ENCODE assay signal across 2 cellular contexts in the genomic region with DNA sequence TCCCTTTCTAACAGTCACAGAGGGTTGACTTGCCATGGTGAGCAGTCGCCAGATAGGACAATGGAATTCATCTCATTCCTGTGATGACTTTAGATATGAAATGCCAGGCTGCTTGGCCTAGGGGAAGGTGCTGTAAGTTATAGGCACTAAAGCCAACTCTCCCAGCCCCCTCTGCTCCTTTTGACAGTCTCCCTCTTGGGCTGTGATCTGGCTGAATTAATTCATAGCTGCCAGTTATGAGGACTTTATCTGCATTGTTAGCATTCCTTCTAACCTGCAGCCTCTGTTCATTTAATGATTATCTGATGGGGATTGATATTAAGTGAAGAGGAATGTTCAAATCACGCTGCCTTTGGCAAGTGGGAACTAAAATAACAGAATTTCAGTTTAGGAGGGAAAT.
TF ChIP-seq lines count a peak whose summit lies in the region.

No MANE protein-coding gene starts in this region.

TF ChIP-seq in GM23338, 12 proteins besides CTCF, POLR2A, EP300 and RAD21 (continued from another document):
- TF ChIP-seq, protein P1, sequence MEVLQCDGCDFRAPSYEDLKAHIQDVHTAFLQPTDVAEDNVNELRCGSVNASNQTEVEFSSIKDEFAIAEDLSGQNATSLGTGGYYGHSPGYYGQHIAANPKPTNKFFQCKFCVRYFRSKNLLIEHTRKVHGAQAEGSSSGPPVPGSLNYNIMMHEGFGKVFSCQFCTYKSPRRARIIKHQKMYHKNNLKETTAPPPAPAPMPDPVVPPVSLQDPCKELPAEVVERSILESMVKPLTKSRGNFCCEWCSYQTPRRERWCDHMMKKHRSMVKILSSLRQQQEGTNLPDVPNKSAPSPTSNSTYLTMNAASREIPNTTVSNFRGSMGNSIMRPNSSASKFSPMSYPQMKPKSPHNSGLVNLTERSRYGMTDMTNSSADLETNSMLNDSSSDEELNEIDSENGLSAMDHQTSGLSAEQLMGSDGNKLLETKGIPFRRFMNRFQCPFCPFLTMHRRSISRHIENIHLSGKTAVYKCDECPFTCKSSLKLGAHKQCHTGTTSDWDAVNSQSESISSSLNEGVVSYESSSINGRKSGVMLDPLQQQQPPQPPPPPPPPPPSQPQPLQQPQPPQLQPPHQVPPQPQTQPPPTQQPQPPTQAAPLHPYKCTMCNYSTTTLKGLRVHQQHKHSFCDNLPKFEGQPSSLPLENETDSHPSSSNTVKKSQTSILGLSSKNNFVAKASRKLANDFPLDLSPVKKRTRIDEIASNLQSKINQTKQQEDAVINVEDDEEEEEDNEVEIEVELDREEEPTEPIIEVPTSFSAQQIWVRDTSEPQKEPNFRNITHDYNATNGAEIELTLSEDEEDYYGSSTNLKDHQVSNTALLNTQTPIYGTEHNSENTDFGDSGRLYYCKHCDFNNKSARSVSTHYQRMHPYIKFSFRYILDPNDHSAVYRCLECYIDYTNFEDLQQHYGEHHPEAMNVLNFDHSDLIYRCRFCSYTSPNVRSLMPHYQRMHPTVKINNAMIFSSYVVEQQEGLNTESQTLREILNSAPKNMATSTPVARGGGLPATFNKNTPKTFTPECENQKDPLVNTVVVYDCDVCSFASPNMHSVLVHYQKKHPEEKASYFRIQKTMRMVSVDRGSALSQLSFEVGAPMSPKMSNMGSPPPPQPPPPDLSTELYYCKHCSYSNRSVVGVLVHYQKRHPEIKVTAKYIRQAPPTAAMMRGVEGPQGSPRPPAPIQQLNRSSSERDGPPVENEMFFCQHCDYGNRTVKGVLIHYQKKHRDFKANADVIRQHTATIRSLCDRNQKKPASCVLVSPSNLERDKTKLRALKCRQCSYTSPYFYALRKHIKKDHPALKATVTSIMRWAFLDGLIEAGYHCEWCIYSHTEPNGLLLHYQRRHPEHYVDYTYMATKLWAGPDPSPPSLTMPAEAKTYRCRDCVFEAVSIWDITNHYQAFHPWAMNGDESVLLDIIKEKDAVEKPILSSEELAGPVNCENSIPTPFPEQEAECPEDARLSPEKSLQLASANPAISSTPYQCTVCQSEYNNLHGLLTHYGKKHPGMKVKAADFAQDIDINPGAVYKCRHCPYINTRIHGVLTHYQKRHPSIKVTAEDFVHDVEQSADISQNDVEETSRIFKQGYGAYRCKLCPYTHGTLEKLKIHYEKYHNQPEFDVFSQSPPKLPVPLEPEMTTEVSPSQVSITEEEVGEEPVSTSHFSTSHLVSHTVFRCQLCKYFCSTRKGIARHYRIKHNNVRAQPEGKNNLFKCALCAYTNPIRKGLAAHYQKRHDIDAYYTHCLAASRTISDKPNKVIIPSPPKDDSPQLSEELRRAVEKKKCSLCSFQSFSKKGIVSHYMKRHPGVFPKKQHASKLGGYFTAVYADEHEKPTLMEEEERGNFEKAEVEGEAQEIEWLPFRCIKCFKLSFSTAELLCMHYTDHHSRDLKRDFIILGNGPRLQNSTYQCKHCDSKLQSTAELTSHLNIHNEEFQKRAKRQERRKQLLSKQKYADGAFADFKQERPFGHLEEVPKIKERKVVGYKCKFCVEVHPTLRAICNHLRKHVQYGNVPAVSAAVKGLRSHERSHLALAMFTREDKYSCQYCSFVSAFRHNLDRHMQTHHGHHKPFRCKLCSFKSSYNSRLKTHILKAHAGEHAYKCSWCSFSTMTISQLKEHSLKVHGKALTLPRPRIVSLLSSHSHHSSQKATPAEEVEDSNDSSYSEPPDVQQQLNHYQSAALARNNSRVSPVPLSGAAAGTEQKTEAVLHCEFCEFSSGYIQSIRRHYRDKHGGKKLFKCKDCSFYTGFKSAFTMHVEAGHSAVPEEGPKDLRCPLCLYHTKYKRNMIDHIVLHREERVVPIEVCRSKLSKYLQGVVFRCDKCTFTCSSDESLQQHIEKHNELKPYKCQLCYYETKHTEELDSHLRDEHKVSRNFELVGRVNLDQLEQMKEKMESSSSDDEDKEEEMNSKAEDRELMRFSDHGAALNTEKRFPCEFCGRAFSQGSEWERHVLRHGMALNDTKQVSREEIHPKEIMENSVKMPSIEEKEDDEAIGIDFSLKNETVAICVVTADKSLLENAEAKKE (CRISPR knock-in tag; IDR thresholded peaks at IDR 0.05): no peak
- TF ChIP-seq, protein P2, sequence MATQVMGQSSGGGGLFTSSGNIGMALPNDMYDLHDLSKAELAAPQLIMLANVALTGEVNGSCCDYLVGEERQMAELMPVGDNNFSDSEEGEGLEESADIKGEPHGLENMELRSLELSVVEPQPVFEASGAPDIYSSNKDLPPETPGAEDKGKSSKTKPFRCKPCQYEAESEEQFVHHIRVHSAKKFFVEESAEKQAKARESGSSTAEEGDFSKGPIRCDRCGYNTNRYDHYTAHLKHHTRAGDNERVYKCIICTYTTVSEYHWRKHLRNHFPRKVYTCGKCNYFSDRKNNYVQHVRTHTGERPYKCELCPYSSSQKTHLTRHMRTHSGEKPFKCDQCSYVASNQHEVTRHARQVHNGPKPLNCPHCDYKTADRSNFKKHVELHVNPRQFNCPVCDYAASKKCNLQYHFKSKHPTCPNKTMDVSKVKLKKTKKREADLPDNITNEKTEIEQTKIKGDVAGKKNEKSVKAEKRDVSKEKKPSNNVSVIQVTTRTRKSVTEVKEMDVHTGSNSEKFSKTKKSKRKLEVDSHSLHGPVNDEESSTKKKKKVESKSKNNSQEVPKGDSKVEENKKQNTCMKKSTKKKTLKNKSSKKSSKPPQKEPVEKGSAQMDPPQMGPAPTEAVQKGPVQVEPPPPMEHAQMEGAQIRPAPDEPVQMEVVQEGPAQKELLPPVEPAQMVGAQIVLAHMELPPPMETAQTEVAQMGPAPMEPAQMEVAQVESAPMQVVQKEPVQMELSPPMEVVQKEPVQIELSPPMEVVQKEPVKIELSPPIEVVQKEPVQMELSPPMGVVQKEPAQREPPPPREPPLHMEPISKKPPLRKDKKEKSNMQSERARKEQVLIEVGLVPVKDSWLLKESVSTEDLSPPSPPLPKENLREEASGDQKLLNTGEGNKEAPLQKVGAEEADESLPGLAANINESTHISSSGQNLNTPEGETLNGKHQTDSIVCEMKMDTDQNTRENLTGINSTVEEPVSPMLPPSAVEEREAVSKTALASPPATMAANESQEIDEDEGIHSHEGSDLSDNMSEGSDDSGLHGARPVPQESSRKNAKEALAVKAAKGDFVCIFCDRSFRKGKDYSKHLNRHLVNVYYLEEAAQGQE (IDR thresholded peaks at IDR 0.05; ENCODE audit: unreplicated experiment): no peak
- TF ChIP-seq, protein P3, sequence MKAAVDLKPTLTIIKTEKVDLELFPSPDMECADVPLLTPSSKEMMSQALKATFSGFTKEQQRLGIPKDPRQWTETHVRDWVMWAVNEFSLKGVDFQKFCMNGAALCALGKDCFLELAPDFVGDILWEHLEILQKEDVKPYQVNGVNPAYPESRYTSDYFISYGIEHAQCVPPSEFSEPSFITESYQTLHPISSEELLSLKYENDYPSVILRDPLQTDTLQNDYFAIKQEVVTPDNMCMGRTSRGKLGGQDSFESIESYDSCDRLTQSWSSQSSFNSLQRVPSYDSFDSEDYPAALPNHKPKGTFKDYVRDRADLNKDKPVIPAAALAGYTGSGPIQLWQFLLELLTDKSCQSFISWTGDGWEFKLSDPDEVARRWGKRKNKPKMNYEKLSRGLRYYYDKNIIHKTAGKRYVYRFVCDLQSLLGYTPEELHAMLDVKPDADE (IDR thresholded peaks at IDR 0.05): no peak
- TF ChIP-seq JUNB (IDR thresholded peaks at IDR 0.05; ENCODE audit: unreplicated experiment) (no peak), ZNF114 (CRISPR knock-in tag; IDR thresholded peaks at IDR 0.05) (no peak), STAT1 (IDR thresholded peaks at IDR 0.05; ENCODE audit: unreplicated experiment) (no peak)

TF ChIP-seq in SK-N-SH treated with all-trans-retinoic acid at 6 μM for 48 hours, 23 proteins besides CTCF, POLR2A, EP300 and RAD21 (continued from another document):
- TF ChIP-seq, protein P4, sequence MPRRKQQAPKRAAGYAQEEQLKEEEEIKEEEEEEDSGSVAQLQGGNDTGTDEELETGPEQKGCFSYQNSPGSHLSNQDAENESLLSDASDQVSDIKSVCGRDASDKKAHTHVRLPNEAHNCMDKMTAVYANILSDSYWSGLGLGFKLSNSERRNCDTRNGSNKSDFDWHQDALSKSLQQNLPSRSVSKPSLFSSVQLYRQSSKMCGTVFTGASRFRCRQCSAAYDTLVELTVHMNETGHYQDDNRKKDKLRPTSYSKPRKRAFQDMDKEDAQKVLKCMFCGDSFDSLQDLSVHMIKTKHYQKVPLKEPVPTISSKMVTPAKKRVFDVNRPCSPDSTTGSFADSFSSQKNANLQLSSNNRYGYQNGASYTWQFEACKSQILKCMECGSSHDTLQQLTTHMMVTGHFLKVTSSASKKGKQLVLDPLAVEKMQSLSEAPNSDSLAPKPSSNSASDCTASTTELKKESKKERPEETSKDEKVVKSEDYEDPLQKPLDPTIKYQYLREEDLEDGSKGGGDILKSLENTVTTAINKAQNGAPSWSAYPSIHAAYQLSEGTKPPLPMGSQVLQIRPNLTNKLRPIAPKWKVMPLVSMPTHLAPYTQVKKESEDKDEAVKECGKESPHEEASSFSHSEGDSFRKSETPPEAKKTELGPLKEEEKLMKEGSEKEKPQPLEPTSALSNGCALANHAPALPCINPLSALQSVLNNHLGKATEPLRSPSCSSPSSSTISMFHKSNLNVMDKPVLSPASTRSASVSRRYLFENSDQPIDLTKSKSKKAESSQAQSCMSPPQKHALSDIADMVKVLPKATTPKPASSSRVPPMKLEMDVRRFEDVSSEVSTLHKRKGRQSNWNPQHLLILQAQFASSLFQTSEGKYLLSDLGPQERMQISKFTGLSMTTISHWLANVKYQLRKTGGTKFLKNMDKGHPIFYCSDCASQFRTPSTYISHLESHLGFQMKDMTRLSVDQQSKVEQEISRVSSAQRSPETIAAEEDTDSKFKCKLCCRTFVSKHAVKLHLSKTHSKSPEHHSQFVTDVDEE (CRISPR knock-in tag; IDR thresholded peaks at IDR 0.05): peak; percentile 60; the same call in 1 of the 2 replicates
- TF ChIP-seq, protein P5, sequence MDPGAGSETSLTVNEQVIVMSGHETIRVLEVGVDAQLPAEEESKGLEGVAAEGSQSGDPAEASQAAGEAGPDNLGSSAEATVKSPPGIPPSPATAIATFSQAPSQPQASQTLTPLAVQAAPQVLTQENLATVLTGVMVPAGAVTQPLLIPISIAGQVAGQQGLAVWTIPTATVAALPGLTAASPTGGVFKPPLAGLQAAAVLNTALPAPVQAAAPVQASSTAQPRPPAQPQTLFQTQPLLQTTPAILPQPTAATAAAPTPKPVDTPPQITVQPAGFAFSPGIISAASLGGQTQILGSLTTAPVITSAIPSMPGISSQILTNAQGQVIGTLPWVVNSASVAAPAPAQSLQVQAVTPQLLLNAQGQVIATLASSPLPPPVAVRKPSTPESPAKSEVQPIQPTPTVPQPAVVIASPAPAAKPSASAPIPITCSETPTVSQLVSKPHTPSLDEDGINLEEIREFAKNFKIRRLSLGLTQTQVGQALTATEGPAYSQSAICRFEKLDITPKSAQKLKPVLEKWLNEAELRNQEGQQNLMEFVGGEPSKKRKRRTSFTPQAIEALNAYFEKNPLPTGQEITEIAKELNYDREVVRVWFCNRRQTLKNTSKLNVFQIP (CRISPR knock-in tag; IDR thresholded peaks at IDR 0.05; ENCODE audit: borderline replicate concordance, low read depth): peak; percentile 12; the same call in 1 of the 2 replicates
- TF ChIP-seq, protein P6, sequence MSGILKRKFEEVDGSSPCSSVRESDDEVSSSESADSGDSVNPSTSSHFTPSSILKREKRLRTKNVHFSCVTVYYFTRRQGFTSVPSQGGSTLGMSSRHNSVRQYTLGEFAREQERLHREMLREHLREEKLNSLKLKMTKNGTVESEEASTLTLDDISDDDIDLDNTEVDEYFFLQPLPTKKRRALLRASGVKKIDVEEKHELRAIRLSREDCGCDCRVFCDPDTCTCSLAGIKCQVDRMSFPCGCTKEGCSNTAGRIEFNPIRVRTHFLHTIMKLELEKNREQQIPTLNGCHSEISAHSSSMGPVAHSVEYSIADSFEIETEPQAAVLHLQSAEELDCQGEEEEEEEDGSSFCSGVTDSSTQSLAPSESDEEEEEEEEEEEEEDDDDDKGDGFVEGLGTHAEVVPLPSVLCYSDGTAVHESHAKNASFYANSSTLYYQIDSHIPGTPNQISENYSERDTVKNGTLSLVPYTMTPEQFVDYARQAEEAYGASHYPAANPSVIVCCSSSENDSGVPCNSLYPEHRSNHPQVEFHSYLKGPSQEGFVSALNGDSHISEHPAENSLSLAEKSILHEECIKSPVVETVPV (CRISPR knock-in tag; IDR thresholded peaks at IDR 0.05): 0 out of 2 replicates have a peak, but pooled peaks have one; percentile 33
- TF ChIP-seq ZC3H10 (CRISPR knock-in tag; IDR thresholded peaks at IDR 0.05): no peak
- TF ChIP-seq ISL1 (CRISPR knock-in tag; IDR thresholded peaks at IDR 0.05): peak; percentile 90
